8 cellular contexts compared by ENCODE assay signal in the genomic region with DNA sequence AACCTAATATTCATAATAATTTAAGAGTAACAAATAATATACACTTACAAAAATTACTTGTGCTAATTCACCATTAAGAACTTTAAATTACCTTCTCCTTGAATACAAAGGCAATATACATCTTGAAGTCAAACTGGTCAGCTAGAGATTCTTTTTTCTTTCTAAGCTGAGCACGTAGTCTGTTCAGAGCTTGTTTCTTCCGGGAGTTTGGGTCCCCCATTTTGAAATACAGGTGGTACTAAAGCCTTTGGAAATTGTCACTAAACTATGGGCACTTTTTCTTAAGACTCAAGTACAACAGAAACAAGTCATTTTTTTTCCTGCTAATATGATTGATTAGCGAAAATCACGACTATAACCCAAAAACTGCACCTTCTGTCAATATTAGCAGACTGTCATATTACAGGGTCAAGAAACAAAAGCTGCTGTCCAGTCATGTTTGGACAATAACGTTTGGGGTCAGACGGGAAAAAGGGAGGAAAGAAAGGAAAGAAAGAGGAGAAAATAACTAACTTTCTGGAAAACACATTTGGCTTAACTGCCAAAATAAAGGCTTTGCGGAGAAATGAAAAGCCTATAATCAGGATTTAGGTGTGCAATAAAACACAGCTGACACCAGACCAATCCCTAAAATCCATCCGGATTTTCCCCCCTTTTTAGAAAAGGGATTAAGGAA. TPM values are rescaled to one million over a fixed set of nuclear protein-coding genes. Genes with fewer than 3 reads are reported as not detected.
DNase-seq lines count a peak whose midpoint lies in the region; ATAC-seq, FAIRE-seq and TF ChIP-seq lines count a peak whose summit lies in the region.

No MANE protein-coding gene starts in this region.

- H3K9me1 ChIP-seq in IMR-90 (ENCODE audit: insufficient read depth, low read length), result no peaks in the 10 kb centered on the region

- H4K20me1 ChIP-seq in IMR-90 (ENCODE audit: insufficient read depth, low read length), result peaks cover 60% of the 10 kb centered on the region

- no peak overlapping the region for H4K8ac ChIP-seq in IMR-90 (ENCODE audit: low read depth in 2 of 2, low read length in 2 of 2)

- H3K27ac Mint-ChIP-seq in brain, result peak overlapping the region; percentile 82 to 99 (median 94)

- H3K4me2 ChIP-seq in A549, result peak overlapping the region; percentile 97
- peak overlapping the region; percentile 99 for H3K4me2 ChIP-seq in IMR-90 (ENCODE audit: low read depth, low read length)

- no peak for FAIRE-seq in A549 (lab: Jason Lieb, UNC)

- H3K4me1 Mint-ChIP-seq in brain, result peaks cover 65% of the 10 kb centered on the region

- TF ChIP-seq RAD21 in A549 (conservative IDR thresholded peaks at IDR 0.05 in 1 of 2, IDR thresholded peaks at IDR 0.05 in 1 of 2), result no peak
- no peak for TF ChIP-seq RAD21 in IMR-90 (IDR thresholded peaks at IDR 0.05; ENCODE audit: low read length)

- H2AK9ac ChIP-seq in IMR-90 (replicated peaks; ENCODE audit: low read depth, low read length, poor library complexity), result no peak overlapping the region

- peaks cover 61% of the 10 kb centered on the region for H3K36me3 Mint-ChIP-seq in brain

- H3K27ac ChIP-seq in A549, result peak overlapping the region; percentile 37 to 99; a peak in 4 of 6 replicates
- no peak overlapping the region for H3K27ac ChIP-seq in IMR-90 (ENCODE audit: insufficient read depth, low read length)
- H3K27ac ChIP-seq in mesodermal cell (ENCODE audit: low read depth, low read length, severe bottlenecking), result no peak overlapping the region

- WGBS in A549 (ENCODE audit: missing lambda C conversion rate), result 8% methylated on average over 8 of the region's 8 CpGs
- WGBS in IMR-90 (ENCODE audit: extremely low coverage in 2 of 2, insufficient read length in 1 of 2), 2 experiments, result no CpG with 5 or more reads among the region's 8 CpGs
- 7 to 37% methylated on average over 3 of the region's 8 CpGs for WGBS in mesodermal cell (ENCODE audit: insufficient coverage in 2 of 2), 2 experiments

- TF ChIP-seq POLR2A in A549 (IDR thresholded peaks at IDR 0.05; ENCODE audit: low read length), result no peak
- no peak for TF ChIP-seq POLR2A in IMR-90 (IDR thresholded peaks at IDR 0.05; ENCODE audit: low read depth, low read length)

- ATAC-seq in A549 (no peak), IMR-90 (ENCODE audit: low read depth) (no peak), HG02798 (IDR thresholded peaks at IDR 0.05; ENCODE audit: poor library complexity, unreplicated experiment) (no peak), HG02610 (IDR thresholded peaks at IDR 0.05; ENCODE audit: unreplicated experiment) (no peak)

- H3K14ac ChIP-seq in IMR-90 (replicated peaks; ENCODE audit: low read depth, low read length), result peak overlapping the region; percentile 33; the same call in 1 of the 2 replicates

- H2BK5ac ChIP-seq in IMR-90 (ENCODE audit: low read depth, low read length, poor library complexity, severe bottlenecking), result no peak overlapping the region

- POLR2A ChIA-PET in A549 (lab: Yijun Ruan, JAX) (interaction anchor here (1.0 to 3.0 kb wide), 2 partner anchors 22 to 25 kb away, joined by 3 to 12 read pairs; no protein-coding TSS in a partner anchor), IMR-90 (lab: Charles Lee; ENCODE audit: unreplicated experiment) (interaction anchor here (0.5 to 0.9 kb wide), 2 partner anchors 24 to 167 kb away, joined by 3 to 18 read pairs; no protein-coding TSS in a partner anchor)

- peaks cover 0 to 2% (median 0%) of the 10 kb centered on the region in 5 experiments for H3K9me3 Mint-ChIP-seq in brain

- H3K23ac ChIP-seq in IMR-90 (ENCODE audit: low read depth, low read length), result peak overlapping the region; percentile 67; the same call in 1 of the 2 replicates

- peaks cover 0 to 11% of the 10 kb centered on the region in 2 experiments; a peak in 1 of 4 replicates for H3K79me1 ChIP-seq in IMR-90 (ENCODE audit: low read depth in 1 of 2, low read length in 2 of 2)

- H3K4me3 Mint-ChIP-seq in brain, result peak overlapping the region; percentile 85 to 99 (median 90)

- no peak overlapping the region for H2AK5ac ChIP-seq in IMR-90 (ENCODE audit: low read depth, low read length)

- no peak overlapping the region for H4K5ac ChIP-seq in IMR-90 (ENCODE audit: low read depth, low read length)

- CTCF ChIA-PET in A549 (lab: Yijun Ruan, JAX), result interaction anchor here (1.2 to 1.5 kb wide), 2 partner anchors 48 kb away, joined by 5 read pairs; no protein-coding TSS in a partner anchor
- CTCF ChIA-PET in IMR-90 (lab: Yijun Ruan, JAX), result interaction anchor here (1.3 kb wide), 1 partner anchor 25 kb away, joined by 4 read pairs; no protein-coding TSS in a partner anchor

- H3K4me3 ChIP-seq in A549 (peak overlapping the region; percentile 99), IMR-90 (ENCODE audit: insufficient read depth, low read depth, low read length) (peak overlapping the region; percentile 98), mesodermal cell (ENCODE audit: extremely low read depth, insufficient read depth, low read length, poor library complexity, severe bottlenecking) (peak overlapping the region; percentile 100)

- in situ Hi-C loops in IMR-90 (cut with MboI; ENCODE audit: low sequenced_read_pairs), result no loop called here

- H3K56ac ChIP-seq in IMR-90 (ENCODE audit: extremely low read depth, insufficient read depth, low read length), result no peak overlapping the region

- H3K4me1 ChIP-seq in A549, result peaks cover 25% of the 10 kb centered on the region
- H3K4me1 ChIP-seq in IMR-90 (ENCODE audit: control insufficient read depth, insufficient read depth, low read length), result no peaks in the 10 kb centered on the region
- H3K4me1 ChIP-seq in mesodermal cell (ENCODE audit: control insufficient read depth, insufficient read depth, low read length, poor library complexity, severe bottlenecking), result no peaks in the 10 kb centered on the region

- H3K9ac ChIP-seq in IMR-90 (ENCODE audit: low read depth, low read length), result peak overlapping the region; percentile 99; the same call in 1 of the 2 replicates

- TF ChIP-seq EP300 in A549 (IDR thresholded peaks at IDR 0.05), result no peak

- H4K91ac ChIP-seq in IMR-90 (ENCODE audit: insufficient read depth, low read depth, low read length), result no peak overlapping the region

- intact Hi-C loops in IMR-90 (cut with micrococcal nuclease), result loop anchor here (5.0 to 10.0 kb wide), 2 partner anchors 136 to 354 kb away; no protein-coding TSS in a partner anchor

- H3K18ac ChIP-seq in IMR-90 (ENCODE audit: low read depth, low read length), result no peak overlapping the region

- dilution Hi-C loops in IMR-90 (cut with HindIII; ENCODE audit: low sequenced_read_pairs, unreplicated experiment), result no loop called here

- no peak overlapping the region for H2BK120ac ChIP-seq in IMR-90 (ENCODE audit: low read depth, low read length)

- peaks cover 24% of the 10 kb centered on the region for H3K27me3 Mint-ChIP-seq in brain

- H2BK20ac ChIP-seq in IMR-90 (ENCODE audit: low read depth, low read length), result no peak overlapping the region

- H2AFZ ChIP-seq in IMR-90 (replicated peaks; ENCODE audit: low read length, poor library complexity), result no peak overlapping the region

- DNase-seq in A549 (ENCODE audit: low read depth in 1 of 2, low spot score in 1 of 2) (no peak), IMR-90 (no peak), HUDEP-2 (lab: John Stamatoyannopoulos, UW; ENCODE audit: unreplicated experiment in 76 of 76) (no peak), islet precursor cell (no peak)

- H3K36me3 ChIP-seq in IMR-90 (ENCODE audit: control insufficient read depth, insufficient read depth, low read length) (peaks cover 21% of the 10 kb centered on the region), mesodermal cell (ENCODE audit: control insufficient read depth, insufficient read depth, low read length) (peaks cover 56% of the 10 kb centered on the region)

- TF ChIP-seq CTCF in A549 (IDR thresholded peaks at IDR 0.05) (no peak), IMR-90 (conservative IDR thresholded peaks at IDR 0.05; ENCODE audit: low read depth, low read length) (no peak), brain (conservative IDR thresholded peaks at IDR 0.05) (no peak)

- no peak overlapping the region for H2BK15ac ChIP-seq in IMR-90 (ENCODE audit: low read depth, low read length)

- H3K9me3 ChIP-seq in A549 (no peaks in the 10 kb centered on the region), IMR-90 (ENCODE audit: control insufficient read depth, insufficient read depth, low read length) (no peaks in the 10 kb centered on the region), mesodermal cell (ENCODE audit: control insufficient read depth, low read length) (no peaks in the 10 kb centered on the region)

- no peak overlapping the region for H3K4ac ChIP-seq in IMR-90 (ENCODE audit: low read depth, low read length)

- H3K27me3 ChIP-seq in IMR-90 (ENCODE audit: control insufficient read depth, insufficient read depth, low read length), result no peaks in the 10 kb centered on the region

- BruUV-seq in IMR-90 (replicated peaks; lab: Mats Ljungman, UMichigan), result no TSS peak

RNA-seq across cellular contexts. Expression of a gene that starts 0.4 kb away (rescaled TPM):
- polyA plus RNA-seq in A549 (2011; rRNA removed), result 67.5 and 73.4 TPM in 2 replicates
- 17.7 and 20.3 TPM in 2 replicates for polyA plus RNA-seq in A549 (2012; cell fraction: cytosol; rRNA removed)
- polyA plus RNA-seq in A549 (2012; cell fraction: nucleus; rRNA removed), result 10.0 and 13.6 TPM in 2 replicates
- polyA plus RNA-seq in A549 (2017; fragmentation: RNase III; extraction: RNeasy Plus Mini Kit Qiagen cat#74134 plus additional on column Dnase treatment), result 66.3 to 75.5 TPM (median 66.6 TPM) in 3 replicates
- polyA minus RNA-seq in A549 (2011; rRNA and poly(A)+ RNA removed), result 48.1 and 51.3 TPM in 2 replicates
- 50.7 and 65.3 TPM in 2 replicates for total RNA-seq in IMR-90 (2012; rRNA removed)
- polyA plus RNA-seq in IMR-90 (2012; rRNA removed), result 37.4 and 47.5 TPM in 2 replicates
- polyA plus RNA-seq in IMR-90 (2012; cell fraction: cytosol; rRNA removed), result 13.9 and 19.9 TPM in 2 replicates
- 15.9 and 35.5 TPM in 2 replicates for polyA plus RNA-seq in IMR-90 (2012; cell fraction: nucleus; rRNA removed; ENCODE audit: low replicate concordance)
- 67.5 TPM for polyA plus RNA-seq in brain (ENCODE audit: insufficient read depth, low read depth, low replicate concordance)
- polyA plus RNA-seq in mesodermal cell (2013, experiment 1 of 2), result 76.2 TPM
- 73.8 TPM for polyA plus RNA-seq in mesodermal cell (2013, experiment 2 of 2)

RNA-seq across cellular contexts. Expression of a gene that starts 51.7 kb away (rescaled TPM):
- polyA plus RNA-seq in A549 (2011; rRNA removed) (77.7 and 87.7 TPM in 2 replicates), A549 (2017; fragmentation: RNase III; extraction: RNeasy Plus Mini Kit Qiagen cat#74134 plus additional on column Dnase treatment) (22.6 to 24.5 TPM (median 22.9 TPM) in 3 replicates), IMR-90 (2012; rRNA removed) (21.2 and 25.7 TPM in 2 replicates), brain (ENCODE audit: insufficient read depth, low read depth, low replicate concordance) (49.9 TPM)
- polyA plus RNA-seq in A549 (2012; cell fraction: cytosol; rRNA removed), result 20.8 and 27.1 TPM in 2 replicates
- 5.0 and 6.6 TPM in 2 replicates for polyA plus RNA-seq in A549 (2012; cell fraction: nucleus; rRNA removed)
- 6.9 and 9.0 TPM in 2 replicates for polyA minus RNA-seq in A549 (2011; rRNA and poly(A)+ RNA removed)
- 3.6 and 8.1 TPM in 2 replicates for total RNA-seq in IMR-90 (2012; rRNA removed)
- polyA plus RNA-seq in IMR-90 (2012; cell fraction: cytosol; rRNA removed), result 2.2 and 4.6 TPM in 2 replicates
- 0.85 and 6.9 TPM in 2 replicates for polyA plus RNA-seq in IMR-90 (2012; cell fraction: nucleus; rRNA removed; ENCODE audit: low replicate concordance)
- 38.9 TPM for polyA plus RNA-seq in mesodermal cell (2013, experiment 1 of 2)
- 53.6 TPM for polyA plus RNA-seq in mesodermal cell (2013, experiment 2 of 2)

RNA-seq across cellular contexts. Expression of a gene that starts 51.9 kb away (rescaled TPM):
- polyA plus RNA-seq in A549 (2011; rRNA removed) (69.7 and 91.7 TPM in 2 replicates), A549 (2017; fragmentation: RNase III; extraction: RNeasy Plus Mini Kit Qiagen cat#74134 plus additional on column Dnase treatment) (42.7 to 52.6 TPM (median 43.2 TPM) in 3 replicates), IMR-90 (2012; rRNA removed) (18.2 and 22.8 TPM in 2 replicates), brain (ENCODE audit: insufficient read depth, low read depth, low replicate concordance) (54.8 TPM)
- polyA plus RNA-seq in A549 (2012; cell fraction: cytosol; rRNA removed), result 26.4 and 30.0 TPM in 2 replicates
- 13.2 and 24.3 TPM in 2 replicates for polyA plus RNA-seq in A549 (2012; cell fraction: nucleus; rRNA removed)
- polyA minus RNA-seq in A549 (2011; rRNA and poly(A)+ RNA removed), result 22.2 and 31.2 TPM in 2 replicates
- total RNA-seq in IMR-90 (2012; rRNA removed), result 13.6 and 25.8 TPM in 2 replicates
- 5.7 and 7.1 TPM in 2 replicates for polyA plus RNA-seq in IMR-90 (2012; cell fraction: cytosol; rRNA removed)
- polyA plus RNA-seq in IMR-90 (2012; cell fraction: nucleus; rRNA removed; ENCODE audit: low replicate concordance), result 4.0 and 19.0 TPM in 2 replicates
- polyA plus RNA-seq in mesodermal cell (2013, experiment 1 of 2), result 32.0 TPM
- 37.2 TPM for polyA plus RNA-seq in mesodermal cell (2013, experiment 2 of 2)

RNA-seq across cellular contexts. Expression of a gene that starts 56.1 kb away (rescaled TPM):
- polyA plus RNA-seq in A549 (2011; rRNA removed) (44.1 and 59.2 TPM in 2 replicates), A549 (2017; fragmentation: RNase III; extraction: RNeasy Plus Mini Kit Qiagen cat#74134 plus additional on column Dnase treatment) (56.8 to 59.4 TPM (median 59.2 TPM) in 3 replicates), IMR-90 (2012; rRNA removed) (21.1 and 22.2 TPM in 2 replicates), brain (ENCODE audit: insufficient read depth, low read depth, low replicate concordance) (25.0 TPM)
- 40.7 and 45.8 TPM in 2 replicates for polyA plus RNA-seq in A549 (2012; cell fraction: cytosol; rRNA removed)
- 37.0 and 47.2 TPM in 2 replicates for polyA plus RNA-seq in A549 (2012; cell fraction: nucleus; rRNA removed)
- polyA minus RNA-seq in A549 (2011; rRNA and poly(A)+ RNA removed), result 9.1 and 18.3 TPM in 2 replicates
- total RNA-seq in IMR-90 (2012; rRNA removed), result 19.7 and 33.1 TPM in 2 replicates
- polyA plus RNA-seq in IMR-90 (2012; cell fraction: cytosol; rRNA removed), result 9.6 and 10.8 TPM in 2 replicates
- 7.2 and 11.2 TPM in 2 replicates for polyA plus RNA-seq in IMR-90 (2012; cell fraction: nucleus; rRNA removed; ENCODE audit: low replicate concordance)
- polyA plus RNA-seq in mesodermal cell (2013, experiment 1 of 2), result 61.3 TPM
- 66.6 TPM for polyA plus RNA-seq in mesodermal cell (2013, experiment 2 of 2)

Comparison
In these comparisons a context has a peak if more than half of its experiments do, and no peak if none do; other contexts are left out.
1. H3K27ac ChIP-seq: peak in A549 (2 of 2); none in IMR-90 (single experiment) and mesodermal cell (single experiment).
2. Peak in every context shown above with its lines, with median percentiles within 50 percentile points of each other: H3K4me3 ChIP-seq.